Comparison of ENCODE assay signal across 16 cellular contexts in the genomic region with DNA sequence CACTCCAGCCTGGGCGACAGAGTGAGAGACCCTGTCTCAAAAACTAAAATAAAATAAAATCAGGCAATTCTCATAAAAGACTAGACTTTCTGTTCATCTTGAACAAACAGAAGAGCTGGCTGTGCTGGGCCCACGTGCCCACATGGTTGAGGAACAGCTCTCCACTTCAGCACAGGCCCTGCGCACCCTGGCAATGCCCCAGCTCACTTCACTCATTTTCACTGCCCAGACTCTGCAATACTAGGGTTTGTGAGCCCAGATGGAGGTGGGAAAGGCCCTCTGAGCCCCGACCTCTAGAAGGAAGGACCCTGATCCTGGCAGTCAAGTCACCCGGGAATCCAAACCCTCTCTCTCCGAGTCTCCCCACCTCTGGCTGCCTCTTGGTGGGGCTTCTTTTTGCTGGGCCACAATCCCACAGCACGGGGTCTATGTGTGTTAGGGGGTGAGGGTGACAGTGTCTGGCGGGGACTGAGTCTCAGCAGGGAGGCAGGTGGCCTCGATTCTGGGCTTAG. TPM values are rescaled to one million over a fixed set of nuclear protein-coding genes. Genes with fewer than 3 reads are reported as not detected.
DNase-seq lines count a peak whose midpoint lies in the region; ATAC-seq and TF ChIP-seq lines count a peak whose summit lies in the region.
"Had no signal": no experiment of that assay in that cellular context is flagged by ENCODE, and none has a peak within 500 bp of the region (broad histone marks: within the 10 kb centered on the region; RNA-seq: fewer than 3 reads in every experiment).

No MANE protein-coding gene starts in this region.

- intact Hi-C loops in left ventricle myocardium superior (cut with micrococcal nuclease): no loop called here
- intact Hi-C loops in testis (cut with DNase I; ENCODE audit: low total_unique reads): no loop called here

- H3K4me3 ChIP-seq in testis (no peak overlapping the region), neural progenitor cell (no peak overlapping the region)

- H3F3A ChIP-seq in neural progenitor cell (ENCODE audit: low read depth): no peaks in the 10 kb centered on the region

- H3K36me3 Mint-ChIP-seq in neural progenitor cell: no peaks in the 10 kb centered on the region
- H3K36me3 Mint-ChIP-seq: CD14-positive monocyte; CD8-positive, alpha-beta memory T cell had no signal

- no peaks in the 10 kb centered on the region for H4K20me1 ChIP-seq in neural progenitor cell (ENCODE audit: low read depth)

- peak; percentile 19 for DNase-seq in activated effector memory CD4-positive, alpha-beta T cell treated with anti-CD3 and anti-CD28 coated beads, Interleukin-2, amount 50 U/mL, for 16 hours
- DNase-seq in activated effector memory CD4-positive, alpha-beta T cell treated with Interleukin-2 at 50 U/mL for 16 hours: no peak
- DNase-seq in left ventricle myocardium superior: peak; percentile 52
- peak; percentile 80 for DNase-seq in mesenteric fat pad (ENCODE audit: low spot score)
- peak; percentile 33 for DNase-seq in testis
- DNase-seq in SIG-M5 treated with dmso at 0.1 percent for 504 hours (lab: John Stamatoyannopoulos, UW; ENCODE audit: unreplicated experiment): no peak
- no peak for DNase-seq in NK-92 treated with Interleukin-12 subunit alpha and Interleukin-12 subunit beta, amount 100 ng/mL, for 24 hours (lab: John Stamatoyannopoulos, UW)
- DNase-seq in neural progenitor cell (ENCODE audit: low spot score): no peak
- DNase-seq: Caco-2; CD8-positive, alpha-beta memory T cell; DND-41; GDM1; GOT3; H9 had no signal

- no peaks in the 10 kb centered on the region for H3K4me1 Mint-ChIP-seq in neural progenitor cell
- H3K4me1 Mint-ChIP-seq: CD14-positive monocyte; CD8-positive, alpha-beta memory T cell; H9 had no signal

- ATAC-seq in left ventricle myocardium superior: peak; percentile 33

- H3K36me3 ChIP-seq in testis (ENCODE audit: low read depth, missing control alignments) (no peaks in the 10 kb centered on the region), neural progenitor cell (no peaks in the 10 kb centered on the region)

- no peaks in the 10 kb centered on the region for H3K27me3 ChIP-seq in testis
- H3K27me3 ChIP-seq in neural progenitor cell: no peaks in the 10 kb centered on the region

- H3K79me2 ChIP-seq in neural progenitor cell (ENCODE audit: low read depth): no peaks in the 10 kb centered on the region

- WGBS in testis, 2 donors: 86 to 88% methylated on average over 9 of the region's 9 CpGs

- no peak overlapping the region for H3K4me3 Mint-ChIP-seq in neural progenitor cell
- H3K4me3 Mint-ChIP-seq: CD14-positive monocyte; CD8-positive, alpha-beta memory T cell; H9 had no signal

- H3K9me3 Mint-ChIP-seq in neural progenitor cell: no peaks in the 10 kb centered on the region
- H3K9me3 Mint-ChIP-seq: CD14-positive monocyte; CD8-positive, alpha-beta memory T cell; H9 had no signal

- H3K9me3 ChIP-seq in testis (no peaks in the 10 kb centered on the region), neural progenitor cell (ENCODE audit: low read depth) (no peaks in the 10 kb centered on the region)
- H3K9me3 ChIP-seq: Caco-2 had no signal

- H3K4me1 ChIP-seq in testis: peaks cover 4% of the 10 kb centered on the region
- no peaks in the 10 kb centered on the region for H3K4me1 ChIP-seq in neural progenitor cell
- H3K4me1 ChIP-seq: Caco-2 had no signal

- peaks cover 4% of the 10 kb centered on the region for H3K27me3 Mint-ChIP-seq in neural progenitor cell (ENCODE audit: insufficient read depth, low read depth)

- no peak for TF ChIP-seq POLR2A in testis (IDR thresholded peaks at IDR 0.05)

- no peak overlapping the region for H2AFZ ChIP-seq in neural progenitor cell (replicated peaks)

- no peak for TF ChIP-seq CTCF in testis (IDR thresholded peaks at IDR 0.05)
- no peak for TF ChIP-seq CTCF in neural progenitor cell (IDR thresholded peaks at IDR 0.05)

- no peak overlapping the region for H3K4me2 ChIP-seq in neural progenitor cell

- no peak overlapping the region for H3K27ac Mint-ChIP-seq in neural progenitor cell
- H3K27ac Mint-ChIP-seq: CD8-positive, alpha-beta memory T cell had no signal

- no peak overlapping the region for H3K9ac ChIP-seq in neural progenitor cell

- H3K27ac ChIP-seq in testis (peak overlapping the region in 1 of 2 donors; percentile 65), neural progenitor cell (no peak overlapping the region)
- H3K27ac ChIP-seq: 22Rv1 had no signal

RNA-seq across cellular contexts. Expression of a gene that starts 14.8 kb away (rescaled TPM):
- total RNA-seq in left ventricle myocardium superior (274 TPM), mesenteric fat pad (0.58 TPM), testis (10 to 100 TPM; 63.4 to 88.8 TPM), neural progenitor cell (ENCODE audit: low replicate concordance) (0.28 and 1.6 TPM in 2 replicates)
- polyA plus RNA-seq in testis (ENCODE audit: insufficient read depth, low read depth, low replicate concordance): 18.4 TPM
- polyA plus RNA-seq: CD14-positive monocyte; CD8-positive, alpha-beta memory T cell had no signal

RNA-seq across cellular contexts. Expression of a gene that starts 43.9 kb away (rescaled TPM):
- total RNA-seq in left ventricle myocardium superior: 1.3 TPM
- total RNA-seq in mesenteric fat pad: 1.1 TPM
- 10 to 100 TPM; 30.7 to 44.4 TPM for total RNA-seq in testis
- polyA plus RNA-seq in testis (ENCODE audit: insufficient read depth, low read depth, low replicate concordance): 28.2 TPM
- 95.3 and 122 TPM in 2 replicates for total RNA-seq in neural progenitor cell (ENCODE audit: low replicate concordance)

RNA-seq across cellular contexts. Expression of a gene that starts 44.4 kb away (rescaled TPM):
- total RNA-seq in left ventricle myocardium superior (89.2 TPM), mesenteric fat pad (104 TPM), testis (100 to 1,000 TPM; 128 to 129 TPM), neural progenitor cell (ENCODE audit: low replicate concordance) (89.7 and 115 TPM in 2 replicates)
- polyA plus RNA-seq in testis (ENCODE audit: insufficient read depth, low read depth, low replicate concordance): 75.5 TPM

Comparison
In these comparisons a context has a peak if more than half of its experiments do, and no peak if none do; other contexts are left out.
1. DNase-seq: peak in activated effector memory CD4-positive, alpha-beta T cell treated with anti-CD3 and anti-CD28 coated beads, Interleukin-2, amount 50 U/mL, for 16 hours (single experiment), left ventricle myocardium superior (single experiment), mesenteric fat pad (single experiment) and testis (single experiment); none in activated effector memory CD4-positive, alpha-beta T cell treated with Interleukin-2 at 50 U/mL for 16 hours (single experiment), SIG-M5 treated with dmso at 0.1 percent for 504 hours (single experiment), NK-92 treated with Interleukin-12 subunit alpha and Interleukin-12 subunit beta, amount 100 ng/mL, for 24 hours (single experiment) and neural progenitor cell (single experiment).
2. RNA of a gene that starts 14.8 kb away (total RNA-seq): 274 TPM in left ventricle myocardium superior (single experiment) and 63.4 to 88.8 TPM in testis; 0.28 to 1.6 TPM in neural progenitor cell and 0.58 TPM in mesenteric fat pad (single experiment); every median in the first group is over 10 times any median in the second.
3. RNA of a gene that starts 43.9 kb away (total RNA-seq): 95.3 to 122 TPM in neural progenitor cell and 30.7 to 44.4 TPM in testis; 1.3 TPM in left ventricle myocardium superior (single experiment) and 1.1 TPM in mesenteric fat pad (single experiment); every median in the first group is over 10 times any median in the second.